24 cellular contexts compared by ENCODE assay signal in the genomic region with DNA sequence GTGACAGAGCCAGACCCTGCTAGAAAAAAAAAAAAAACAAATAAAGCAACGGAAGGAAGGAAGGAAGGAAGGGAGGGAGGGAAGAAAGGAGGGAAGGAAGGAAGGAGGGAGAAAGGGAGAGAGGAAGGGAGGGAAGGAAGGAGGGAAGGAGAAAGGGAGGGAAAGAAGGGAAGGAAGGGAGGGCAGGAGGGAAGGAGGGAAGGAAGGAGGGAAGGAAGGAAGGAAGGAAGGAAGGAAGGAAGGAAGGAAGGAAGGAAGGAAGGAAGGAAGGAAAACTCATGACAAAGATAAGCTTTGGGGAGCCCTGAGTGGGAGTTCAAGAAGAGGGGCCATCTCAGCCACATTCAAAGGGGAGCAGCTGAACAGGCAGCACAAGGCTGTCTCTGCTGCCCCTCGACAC.
"Had no signal": no experiment of that assay in that cellular context is flagged by ENCODE, and none has a peak within 500 bp of the region (broad histone marks: within the 10 kb centered on the region; RNA-seq: fewer than 3 reads in every experiment).

No MANE protein-coding gene starts in this region.

- H3K27ac ChIP-seq: coronary artery, dorsolateral prefrontal cortex, esophagus squamous epithelium, gastrocnemius medialis, heart right ventricle, left lung, lower lobe of right lung had no signal

- DNase-seq: dermis blood vessel endothelial cell; dorsolateral prefrontal cortex; effector CD4-positive, alpha-beta T cell; effector memory CD4-positive, alpha-beta T cell; esophagus squamous epithelium; foreskin fibroblast; foreskin melanocyte; gastrocnemius medialis; glutamatergic neuron; heart right ventricle; hippocampal formation; left cardiac atrium; left lung; left ventricle myocardium superior; lower lobe of right lung; mesenchymal stem cell; mucosa of descending colon; naive B cell had no signal

- H3K27me3 ChIP-seq: esophagus squamous epithelium, gastrocnemius medialis, heart right ventricle had no signal

- H3K4me1 ChIP-seq: esophagus squamous epithelium, gastrocnemius medialis, left lung, lower lobe of right lung had no signal

- H3K36me3 ChIP-seq: esophagus squamous epithelium, gastrocnemius medialis, heart right ventricle, left lung, lower lobe of right lung had no signal

- H3K4me3 ChIP-seq: coronary artery, dorsolateral prefrontal cortex, esophagus squamous epithelium, gastrocnemius medialis, heart right ventricle, left lung, lower lobe of right lung, mucosa of descending colon had no signal

- H3K4me3 Mint-ChIP-seq: mesothelial cell of epicardium, naive B cell had no signal

- ATAC-seq: gastrocnemius medialis, heart right ventricle, left cardiac atrium, left lung, left ventricle myocardium superior, lower lobe of right lung, mucosa of descending colon had no signal

- H3K36me3 Mint-ChIP-seq: mesothelial cell of epicardium, naive B cell had no signal

- H3K9me3 ChIP-seq: esophagus squamous epithelium, gastrocnemius medialis, lower lobe of right lung, mucosa of descending colon had no signal

- H3K9me3 Mint-ChIP-seq: mesothelial cell of epicardium had no signal

- FAIRE-seq: colon, endothelial cell of umbilical vein, islet of Langerhans, keratinocyte had no signal

- H3K27ac Mint-ChIP-seq: mesothelial cell of epicardium, naive B cell had no signal

- H3K4me1 Mint-ChIP-seq: mesothelial cell of epicardium, naive B cell had no signal
